In the genomic region with DNA sequence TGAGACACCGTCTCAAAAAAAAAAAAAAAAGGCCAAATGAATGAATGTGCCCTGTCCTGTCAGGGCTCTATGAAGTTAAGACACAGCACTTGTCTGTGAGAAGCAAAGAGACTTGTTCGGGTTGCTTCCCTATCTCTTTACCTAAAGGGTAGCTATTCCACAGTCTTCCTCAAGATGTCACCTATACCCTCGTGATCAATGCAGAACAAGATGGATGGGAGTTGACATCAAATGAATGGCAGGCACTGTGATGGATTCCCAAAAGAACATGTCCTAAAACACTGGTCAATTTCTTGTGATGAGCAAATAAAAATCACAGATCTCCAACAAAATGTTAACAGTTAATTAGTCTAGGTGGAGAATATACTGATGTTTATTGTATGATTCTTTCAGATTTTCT, we compare ENCODE assay signal across 13 cellular contexts. TPM values are rescaled to one million over a fixed set of nuclear protein-coding genes. Genes with fewer than 3 reads are reported as not detected.
DNase-seq lines count a peak whose midpoint lies in the region; ATAC-seq and TF ChIP-seq lines count a peak whose summit lies in the region.
"Had no signal": no experiment of that assay in that cellular context is flagged by ENCODE, and none has a peak within 500 bp of the region (broad histone marks: within the 10 kb centered on the region; RNA-seq: fewer than 3 reads in every experiment).

No MANE protein-coding gene starts in this region.

- H3K27ac ChIP-seq in C4-2B: no peak overlapping the region
- H3K27ac ChIP-seq in Peyer's patch: no peak overlapping the region

- peak; percentile 36; the same call in 1 of the 2 replicates for TF ChIP-seq CTCF in C4-2B (conservative IDR thresholded peaks at IDR 0.05)
- peak; percentile 4 for TF ChIP-seq CTCF in GM20000 (IDR thresholded peaks at IDR 0.05; ENCODE audit: extremely low read depth, missing control alignments)
- TF ChIP-seq CTCF in Peyer's patch (IDR thresholded peaks at IDR 0.05): peak in 5 of 6 experiments; percentile 15 to 45 (median 19)

- peaks cover 0 to 74% (median 0%) of the 10 kb centered on the region in 3 donors for H3K36me3 ChIP-seq in Peyer's patch

- H3K9me3 ChIP-seq in Peyer's patch: no peaks in the 10 kb centered on the region

- intact Hi-C loops in Right ventricle myocardium superior (cut with DNase I): no loop called here

- no peak overlapping the region for H3K4me3 ChIP-seq in Peyer's patch

- no peaks in the 10 kb centered on the region for H3K27me3 ChIP-seq in Peyer's patch

- ATAC-seq in GM18868 (IDR thresholded peaks at IDR 0.05; ENCODE audit: unreplicated experiment) (no peak), GM19328 (IDR thresholded peaks at IDR 0.05; ENCODE audit: unreplicated experiment) (no peak), Right ventricle myocardium superior (ENCODE audit: poor library complexity) (no peak)
- ATAC-seq: naive thymus-derived CD4-positive, alpha-beta T cell had no signal

- DNase-seq in GM20000 (ENCODE audit: low spot score) (no peak), Peyer's patch (no peak), germinal center (ENCODE audit: low spot score) (peak; percentile 32), COR-L47 (lab: John Stamatoyannopoulos, UW) (no peak), Right ventricle myocardium superior (no peak)
- DNase-seq: activated naive CD4-positive, alpha-beta T cell; NCI-H2227 treated with DMSO at 0.1 percent for 48 hours; substantia nigra; T-helper 9 cell had no signal

- H3K4me1 ChIP-seq in Peyer's patch: peaks cover 10 to 31% (median 17%) of the 10 kb centered on the region in 4 donors

- TF ChIP-seq POLR2A in Peyer's patch (IDR thresholded peaks at IDR 0.05): no peak

RNA-seq across cellular contexts. Expression of a gene that starts 9.5 kb away (rescaled TPM):
- total RNA-seq in Peyer's patch (10 to 100 TPM; 38.0 to 63.6 (median 55.7) TPM), Right ventricle myocardium superior (47.7 TPM)

RNA-seq across cellular contexts. Expression of a gene that starts 10.1 kb away (rescaled TPM):
- total RNA-seq in Peyer's patch (100 to 1,000 TPM; 111 to 165 (median 135) TPM), Right ventricle myocardium superior (62.0 TPM)

RNA-seq across cellular contexts. Expression of a gene that starts 13.0 kb away (rescaled TPM):
- total RNA-seq in Peyer's patch (10 to 100 TPM in 2 of 4 donors, 1 to 10 TPM in 2; 5.6 to 51.2 (median 10.4) TPM), Right ventricle myocardium superior (12.4 TPM)

RNA-seq across cellular contexts. Expression of a gene that starts 27.3 kb away (rescaled TPM):
- 100 to 1,000 TPM in 3 of 4 donors, 10 to 100 TPM in 1; 42.4 to 594 (median 143) TPM for total RNA-seq in Peyer's patch
- 11.1 TPM for total RNA-seq in Right ventricle myocardium superior

RNA-seq across cellular contexts. Expression of a gene that starts 33.0 kb away (rescaled TPM):
- total RNA-seq in Peyer's patch (100 to 1,000 TPM in 1 of 4 donors, 10 to 100 TPM in 3; 51.2 to 163 (median 74.1) TPM), Right ventricle myocardium superior (8.3 TPM)
